In genomic region chr10:65891073-65891981, GRCh38 we compare ENCODE assay signal across 12 cellular contexts.
DNase-seq lines count a peak whose midpoint lies in the region; ATAC-seq and FAIRE-seq lines count a peak whose summit lies in the region.
"Had no signal": no experiment of that assay in that cellular context is flagged by ENCODE, and none has a peak within 500 bp of the region (broad histone marks: within the 10 kb centered on the region; RNA-seq: fewer than 3 reads in every experiment).

No MANE protein-coding gene starts in this region.

- no peak overlapping the region for H3K4me3 Mint-ChIP-seq in stimulated activated memory B cell treated with anti-CD40 and anti-IgM and Interleukin-4, amounts not matched to agents 10 μg/mL and 1 μg/mL and 100 μg/mL, for 72 hours

- H3K4me1 Mint-ChIP-seq in stimulated activated memory B cell treated with anti-CD40 and anti-IgM and Interleukin-4, amounts not matched to agents 10 μg/mL and 1 μg/mL and 100 μg/mL, for 72 hours, result no peaks in the 10 kb centered on the region

- H3K4me3 ChIP-seq in GM08714 (ENCODE audit: low read length), result peak overlapping the region; percentile 31; the same call in 1 of the 2 replicates
- H3K4me3 ChIP-seq: SJSA1 had no signal

- H3K27me3 Mint-ChIP-seq in stimulated activated memory B cell treated with anti-CD40 and anti-IgM and Interleukin-4, amounts not matched to agents 10 μg/mL and 1 μg/mL and 100 μg/mL, for 72 hours, result no peaks in the 10 kb centered on the region

- peak; percentile 83 for ATAC-seq in GM19463 (IDR thresholded peaks at IDR 0.05; ENCODE audit: unreplicated experiment)
- ATAC-seq in HG03108 (IDR thresholded peaks at IDR 0.05; ENCODE audit: unreplicated experiment), result peak; percentile 63
- ATAC-seq in stimulated activated memory B cell treated with anti-CD40 and anti-IgM and Interleukin-4, amounts not matched to agents 10 μg/mL and 1 μg/mL and 100 μg/mL, for 72 hours, result no peak

- peaks cover 5% of the 10 kb centered on the region for H3K9me3 Mint-ChIP-seq in stimulated activated memory B cell treated with anti-CD40 and anti-IgM and Interleukin-4, amounts not matched to agents 10 μg/mL and 1 μg/mL and 100 μg/mL, for 72 hours

- no peak overlapping the region for H3K27ac Mint-ChIP-seq in stimulated activated memory B cell treated with anti-CD40 and anti-IgM and Interleukin-4, amounts not matched to agents 10 μg/mL and 1 μg/mL and 100 μg/mL, for 72 hours
- H3K27ac Mint-ChIP-seq: activated T-helper 2 cell treated with anti-CD3 and anti-CD28 coated beads, Interferon-gamma antibody, Interleukin-2, Interleukin-4, amounts not matched to agents 10 μg/mL and 5 μg/mL and 100 μg/mL, durations not matched to agents 14 hours and 24 hours and 36 hours had no signal

- FAIRE-seq in RCC 7860 (lab: Jason Lieb, UNC), result no peak
- FAIRE-seq: HTR-8/SVneo had no signal

- H3K36me3 Mint-ChIP-seq in stimulated activated memory B cell treated with anti-CD40 and anti-IgM and Interleukin-4, amounts not matched to agents 10 μg/mL and 1 μg/mL and 100 μg/mL, for 72 hours, result no peaks in the 10 kb centered on the region

- DNase-seq in RCC 7860 (ENCODE audit: low spot score) (peak; percentile 23), NCI-H524 (lab: John Stamatoyannopoulos, UW) (no peak), COLO829 (ENCODE audit: low spot score) (no peak)
- DNase-seq in activated naive CD4-positive, alpha-beta T cell treated with anti-CD3 and anti-CD28 coated beads, Interleukin-2, amount 50 U/mL, for 16 hours, result no peak
- DNase-seq: stimulated activated CD4-positive, alpha-beta T cell treated with anti-CD3 and anti-CD28 coated beads, Interleukin-4, amount 100 ng/mL, for 24 hours had no signal
